Comparison of ENCODE assay signal across 10 cellular contexts in genomic region chr16:4328580-4329353, GRCh38. TPM values are rescaled to one million over a fixed set of nuclear protein-coding genes. Genes with fewer than 3 reads are reported as not detected.
DNase-seq lines count a peak whose midpoint lies in the region; ATAC-seq and TF ChIP-seq lines count a peak whose summit lies in the region.
"Had no signal": no experiment of that assay in that cellular context is flagged by ENCODE, and none has a peak within 500 bp of the region (broad histone marks: within the 10 kb centered on the region; RNA-seq: fewer than 3 reads in every experiment).

No MANE protein-coding gene starts in this region.

- 30 to 38% (median 34%) methylated on average over 14 of the region's 14 CpGs for WGBS in ovary, 3 donors

- H3K4me2 ChIP-seq in BLaER1 treated with 17β-estradiol and CSF1 and Interleukin-3, amounts not matched to agents 10 nM and 100 nM = peak overlapping the region; percentile 93 to 99 (median 98)
- no peak overlapping the region for H3K4me2 ChIP-seq in OCI-LY7 (ENCODE audit: low read length)

- H3K27me3 ChIP-seq in BLaER1 treated with 17β-estradiol and CSF1 and Interleukin-3, amounts not matched to agents 10 nM and 100 nM = no peaks in the 10 kb centered on the region
- H3K27me3 ChIP-seq in RWPE2 (ENCODE audit: insufficient read depth, poor library complexity, severe bottlenecking) (no peaks in the 10 kb centered on the region), ovary (no peaks in the 10 kb centered on the region)
- H3K27me3 ChIP-seq in CD8-positive, alpha-beta memory T cell (ENCODE audit: insufficient read depth, low read length, poor library complexity, severe bottlenecking) = no peaks in the 10 kb centered on the region

- H3K4me1 Mint-ChIP-seq in CD8-positive, alpha-beta memory T cell = peaks cover 0 to 10% (median 0%) of the 10 kb centered on the region in 3 donors

- no TSS peak for BruUV-seq in OCI-LY7 (replicated peaks; lab: Mats Ljungman, UMichigan)

- ATAC-seq in RWPE2 (ENCODE audit: low read depth) (no peak), Right ventricle myocardium superior (ENCODE audit: poor library complexity) (peak; percentile 61)

- H3K27ac Mint-ChIP-seq in CD8-positive, alpha-beta memory T cell = no peak overlapping the region

- H4K20me1 ChIP-seq in BLaER1 treated with 17β-estradiol and CSF1 and Interleukin-3, amounts not matched to agents 10 nM and 100 nM = peaks cover 15 to 87% (median 31%) of the 10 kb centered on the region in 11 experiments; a peak in 20 of 22 replicates
- no peaks in the 10 kb centered on the region for H4K20me1 ChIP-seq in OCI-LY7 (ENCODE audit: insufficient read depth, low read length)

- H3K4me3 Mint-ChIP-seq in CD8-positive, alpha-beta memory T cell = peak overlapping the region in 3 of 7 donors; percentile 6 to 61 (median 59)

- CTCF ChIA-PET in CD8-positive, alpha-beta memory T cell (lab: Charles Lee) = interaction anchor here (0.6 to 8.0 kb wide), 10 partner anchors 11 to 233 kb away, joined by 3 to 72 read pairs (median 6); partner anchors contain the start of gene GLIS2
- CTCF ChIA-PET in OCI-LY7 (lab: Charles Lee; ENCODE audit: unreplicated experiment) = interaction anchor here (0.8 to 1.0 kb wide), 2 partner anchors 19 to 22 kb away, joined by 3 to 4 read pairs; no protein-coding TSS in a partner anchor

- peak overlapping the region; percentile 54 to 75 (median 64); a peak in 18 of 20 replicates for H3K4me3 ChIP-seq in BLaER1 treated with 17β-estradiol and CSF1 and Interleukin-3, amounts not matched to agents 10 nM and 100 nM
- H3K4me3 ChIP-seq in RWPE2 (ENCODE audit: severe bottlenecking) (no peak overlapping the region), ovary (peak overlapping the region; percentile 50), OCI-LY7 (ENCODE audit: low read depth, low read length, poor library complexity, severe bottlenecking) (no peak overlapping the region)
- no peak overlapping the region for H3K4me3 ChIP-seq in CD8-positive, alpha-beta memory T cell (ENCODE audit: low read length)

- peaks cover 0 to 7% of the 10 kb centered on the region in 2 donors for H3K27me3 Mint-ChIP-seq in CD8-positive, alpha-beta memory T cell

- TF ChIP-seq EP300 in ovary (IDR thresholded peaks at IDR 0.05) = no peak

- POLR2A ChIA-PET in CD8-positive, alpha-beta memory T cell (lab: Charles Lee) = interaction anchor here (0.8 to 0.9 kb wide), 2 partner anchors 56 to 75 kb away, joined by 3 read pairs; partner anchors contain the start of gene TFAP4
- POLR2A ChIA-PET in OCI-LY7 (lab: Charles Lee) = no interaction called here

- TF ChIP-seq POLR2A in ovary (IDR thresholded peaks at IDR 0.05) (no peak), erythroblast (IDR thresholded peaks at IDR 0.05; ENCODE audit: low read length) (no peak)

- peaks cover 58 to 66% (median 62%) of the 10 kb centered on the region in 10 experiments for H3K4me1 ChIP-seq in BLaER1 treated with 17β-estradiol and CSF1 and Interleukin-3, amounts not matched to agents 10 nM and 100 nM
- H3K4me1 ChIP-seq in RWPE2 (ENCODE audit: insufficient read depth, poor library complexity, severe bottlenecking) (peaks cover 10% of the 10 kb centered on the region), ovary (ENCODE audit: insufficient read depth) (peaks cover 29% of the 10 kb centered on the region), OCI-LY7 (ENCODE audit: insufficient read depth, low read length, poor library complexity, severe bottlenecking) (peaks cover 10% of the 10 kb centered on the region)
- H3K4me1 ChIP-seq in CD8-positive, alpha-beta memory T cell (ENCODE audit: insufficient read depth, low read length) = peaks cover 6% of the 10 kb centered on the region

- H3K9me3 Mint-ChIP-seq in CD8-positive, alpha-beta memory T cell = no peaks in the 10 kb centered on the region

- TF ChIP-seq CTCF in RWPE2 (IDR thresholded peaks at IDR 0.05; ENCODE audit: poor library complexity, severe bottlenecking) (no peak), ovary (IDR thresholded peaks at IDR 0.05) (no peak), OCI-LY7 (conservative IDR thresholded peaks at IDR 0.05; ENCODE audit: low read length) (no peak)

- H3K79me2 ChIP-seq in OCI-LY7 (ENCODE audit: insufficient read depth, low read depth, low read length) = no peaks in the 10 kb centered on the region

- intact Hi-C loops in Right ventricle myocardium superior (cut with DNase I) = loop anchor here (2.0 kb wide), 1 partner anchor 22 kb away; no protein-coding TSS in a partner anchor
- intact Hi-C loops in ovary (cut with DNase I) = loop anchor here (2.0 to 10.0 kb wide), 6 partner anchors 36 to 128 kb away; partner anchors contain the start of gene TFAP4 (in 1 of the 4)
- intact Hi-C loops in OCI-LY7 (cut with micrococcal nuclease; ENCODE audit: unreplicated experiment) = no loop called here

- DNase-seq in RWPE2 (ENCODE audit: low spot score) (no peak), Right ventricle myocardium superior (peak; percentile 62), ovary (peak in 2 of 5 donors; percentile 41 to 45), SKM-1 treated with dmso at 0.1 percent for 144 hours (lab: John Stamatoyannopoulos, UW; ENCODE audit: unreplicated experiment) (no peak), OCI-LY7 (ENCODE audit: low spot score) (no peak), erythroblast (lab: John Stamatoyannopoulos, UW) (no peak)
- DNase-seq in CD8-positive, alpha-beta memory T cell = no peak
- DNase-seq: GOT3 had no signal

- H3K9me3 ChIP-seq in BLaER1 treated with 17β-estradiol and CSF1 and Interleukin-3, amounts not matched to agents 10 nM and 100 nM (replicated peaks in 1 of 11) = no peaks in the 10 kb centered on the region
- H3K9me3 ChIP-seq in RWPE2 (ENCODE audit: severe bottlenecking) (no peaks in the 10 kb centered on the region), ovary (no peaks in the 10 kb centered on the region), OCI-LY7 (ENCODE audit: low read length) (no peaks in the 10 kb centered on the region)
- H3K9me3 ChIP-seq in CD8-positive, alpha-beta memory T cell (ENCODE audit: low read length) = no peaks in the 10 kb centered on the region

- peak overlapping the region; percentile 77 to 88 (median 83) for H3K9ac ChIP-seq in BLaER1 treated with 17β-estradiol and CSF1 and Interleukin-3, amounts not matched to agents 10 nM and 100 nM

- H2AFZ ChIP-seq in OCI-LY7 (ENCODE audit: low read length) = no peak overlapping the region; the same call in 1 of the 2 replicates

- H3K36me3 Mint-ChIP-seq in CD8-positive, alpha-beta memory T cell = no peaks in the 10 kb centered on the region

- no peaks in the 10 kb centered on the region for H3K9me2 ChIP-seq in OCI-LY7 (ENCODE audit: insufficient read depth, low read length)

- H3K27ac ChIP-seq in BLaER1 treated with 17β-estradiol and CSF1 and Interleukin-3, amounts not matched to agents 10 nM and 100 nM = peak overlapping the region; percentile 65 to 93 (median 88); a peak in 21 of 22 replicates
- H3K27ac ChIP-seq in RWPE2 (ENCODE audit: poor library complexity, severe bottlenecking) (peak overlapping the region; percentile 36), ovary (peak overlapping the region; percentile 63 to 67), OCI-LY7 (ENCODE audit: low read depth, low read length, poor library complexity, severe bottlenecking) (no peak overlapping the region)
- no peak overlapping the region for H3K27ac ChIP-seq in CD8-positive, alpha-beta memory T cell (ENCODE audit: low read depth, low read length)

- H3K36me3 ChIP-seq in BLaER1 treated with 17β-estradiol and CSF1 and Interleukin-3, amounts not matched to agents 10 nM and 100 nM = peaks cover 0 to 21% (median 15%) of the 10 kb centered on the region in 11 experiments; a peak in 17 of 22 replicates
- peaks cover 33% of the 10 kb centered on the region for H3K36me3 ChIP-seq in RWPE2 (ENCODE audit: low read depth)
- H3K36me3 ChIP-seq in ovary = no peaks in the 10 kb centered on the region
- H3K36me3 ChIP-seq in CD8-positive, alpha-beta memory T cell (ENCODE audit: insufficient read depth, low read length) = no peaks in the 10 kb centered on the region
- H3K36me3 ChIP-seq in OCI-LY7 (ENCODE audit: insufficient read depth, low read length) = no peaks in the 10 kb centered on the region

RNA-seq across cellular contexts. Expression of gene GLIS2, which starts 12.9 kb away (rescaled TPM):
- total RNA-seq in Right ventricle myocardium superior (14.6 TPM), ovary (10 to 100 TPM in 5 of 7 donors, 1 to 10 TPM in 2; 5.1 to 79.5 (median 49.8) TPM), OCI-LY7 (2022) (0.08 TPM in 1 of 2 replicates, not detected in the other)
- polyA plus RNA-seq in ovary = 10 to 100 TPM in 1 of 2 donors, 1 to 10 TPM in 1; 1.6 to 24.6 TPM
- under 1 TPM; 0.13 to 0.26 TPM for total RNA-seq in CD8-positive, alpha-beta memory T cell
- polyA plus RNA-seq in CD8-positive, alpha-beta memory T cell = not detected
- total RNA-seq in OCI-LY7 (2014; rRNA removed; shearing (Covaris generic)) = not detected in 2 replicates

RNA-seq across cellular contexts. Expression of gene PAM16, which starts 22.4 kb away (rescaled TPM):
- 74.0 TPM for total RNA-seq in Right ventricle myocardium superior
- 10 to 100 TPM; 24.0 to 47.2 (median 35.7) TPM for total RNA-seq in ovary
- polyA plus RNA-seq in ovary = 10 to 100 TPM; 18.5 to 42.2 TPM
- 10 to 100 TPM; 66.6 to 70.2 TPM for total RNA-seq in CD8-positive, alpha-beta memory T cell
- 38.6 TPM for polyA plus RNA-seq in CD8-positive, alpha-beta memory T cell
- 80.6 and 92.1 TPM in 2 replicates for total RNA-seq in OCI-LY7 (2014; rRNA removed; shearing (Covaris generic))
- total RNA-seq in OCI-LY7 (2022) = 77.4 and 82.4 TPM in 2 replicates

RNA-seq across cellular contexts. Expression of gene VASN, which starts 42.9 kb away (rescaled TPM):
- total RNA-seq in Right ventricle myocardium superior = 5.7 TPM
- 10 to 100 TPM; 19.8 to 49.5 (median 43.5) TPM for total RNA-seq in ovary
- 10 to 100 TPM in 1 of 2 donors, 1 to 10 TPM in 1; 2.4 to 47.6 TPM for polyA plus RNA-seq in ovary
- under 1 TPM in 1 of 2 experiments, not detected in 1; 0.31 TPM for total RNA-seq in CD8-positive, alpha-beta memory T cell
- polyA plus RNA-seq in CD8-positive, alpha-beta memory T cell = not detected
- not detected in 2 replicates for total RNA-seq in OCI-LY7 (2014; rRNA removed; shearing (Covaris generic))
- total RNA-seq in OCI-LY7 (2022) = not detected in 2 replicates
- total RNA-seq: T-helper 2 cell treated with Interferon-gamma antibody and Interleukin-4, amounts not matched to agents 100 ng/mL and 5 ng/mL, for 36 hours had no signal

RNA-seq across cellular contexts. Expression of gene TFAP4, which starts 55.9 kb away (rescaled TPM):
- total RNA-seq in Right ventricle myocardium superior (4.0 TPM), ovary (10 to 100 TPM in 5 of 7 donors, 1 to 10 TPM in 2; 3.7 to 23.7 (median 18.3) TPM), OCI-LY7 (2022) (41.9 and 43.2 TPM in 2 replicates)
- 10 to 100 TPM in 1 of 2 donors, 1 to 10 TPM in 1; 2.1 to 14.0 TPM for polyA plus RNA-seq in ovary
- 10 to 100 TPM; 43.0 to 43.8 TPM for total RNA-seq in CD8-positive, alpha-beta memory T cell
- polyA plus RNA-seq in CD8-positive, alpha-beta memory T cell = 0.92 TPM
- 30.8 and 41.2 TPM in 2 replicates for total RNA-seq in OCI-LY7 (2014; rRNA removed; shearing (Covaris generic))

Comparison
In these comparisons a context has a peak if more than half of its experiments do, and no peak if none do; other contexts are left out.
1. H3K27ac ChIP-seq: peak in BLaER1 treated with 17β-estradiol and CSF1 and Interleukin-3, amounts not matched to agents 10 nM and 100 nM (11 of 11), RWPE2 (single experiment) and ovary (2 of 2); none in CD8-positive, alpha-beta memory T cell (single experiment) and OCI-LY7 (single experiment).
2. H3K4me3 ChIP-seq: peak in BLaER1 treated with 17β-estradiol and CSF1 and Interleukin-3, amounts not matched to agents 10 nM and 100 nM (10 of 10) and ovary (single experiment); none in RWPE2 (single experiment), CD8-positive, alpha-beta memory T cell (single experiment) and OCI-LY7 (single experiment).
3. RNA of gene GLIS2, which starts 12.9 kb away (total RNA-seq): 5.1 to 79.5 TPM in ovary and 14.6 TPM in Right ventricle myocardium superior (single experiment); 0.13 to 0.26 TPM in CD8-positive, alpha-beta memory T cell and 0.08 TPM in OCI-LY7; every median in the first group is over 4 times any median in the second.